In genomic region chr1:21509351-21510112, GRCh38 we compare ENCODE assay signal across 8 cellular contexts. TPM values are rescaled to one million over a fixed set of nuclear protein-coding genes. Genes with fewer than 3 reads are reported as not detected.
DNase-seq lines count a peak whose midpoint lies in the region; ATAC-seq and TF ChIP-seq lines count a peak whose summit lies in the region.

Gene ALPL (plus strand): TSS chr1:21509423. CDS start chr1:21554082, 44,659 bp downstream.

- ATAC-seq in stimulated activated memory B cell treated with anti-CD40 and anti-IgM and Interleukin-4, amounts not matched to agents 10 μg/mL and 1 μg/mL and 100 μg/mL, for 72 hours = peak; percentile 47
- ATAC-seq in HG02840 (IDR thresholded peaks at IDR 0.05; ENCODE audit: low FRiP score, unreplicated experiment) = no peak

- peak within 1 kb of the TSS; percentile 82 to 89 (median 84) for H3K4me3 Mint-ChIP-seq in brain
- peak within 1 kb of the TSS; percentile 81 for H3K4me3 Mint-ChIP-seq in stimulated activated memory B cell treated with anti-CD40 and anti-IgM and Interleukin-4, amounts not matched to agents 10 μg/mL and 1 μg/mL and 100 μg/mL, for 72 hours

- H3K4me1 Mint-ChIP-seq in brain = peaks cover 21% of the 10 kb centered on the region
- peaks cover 28% of the 10 kb centered on the region for H3K4me1 Mint-ChIP-seq in stimulated activated memory B cell treated with anti-CD40 and anti-IgM and Interleukin-4, amounts not matched to agents 10 μg/mL and 1 μg/mL and 100 μg/mL, for 72 hours

- peak within 1 kb of the TSS; percentile 44 to 71 (median 65) for H3K27ac Mint-ChIP-seq in brain
- peak within 1 kb of the TSS; percentile 71 for H3K27ac Mint-ChIP-seq in stimulated activated memory B cell treated with anti-CD40 and anti-IgM and Interleukin-4, amounts not matched to agents 10 μg/mL and 1 μg/mL and 100 μg/mL, for 72 hours

- H3K27me3 Mint-ChIP-seq in brain = peaks cover 29% of the 10 kb centered on the region
- H3K27me3 Mint-ChIP-seq in stimulated activated memory B cell treated with anti-CD40 and anti-IgM and Interleukin-4, amounts not matched to agents 10 μg/mL and 1 μg/mL and 100 μg/mL, for 72 hours = peaks cover 34% of the 10 kb centered on the region

- in situ Hi-C loops in ACHN (cut with HindIII; ENCODE audit: low pct_ligation_motif_present, low pct_unique_long_range_greater_than_20kb, low sequenced_read_pairs) = no loop called here

- H3K9me3 Mint-ChIP-seq in brain = peaks cover 0 to 4% (median 0%) of the 10 kb centered on the region in 5 experiments
- H3K9me3 Mint-ChIP-seq in stimulated activated memory B cell treated with anti-CD40 and anti-IgM and Interleukin-4, amounts not matched to agents 10 μg/mL and 1 μg/mL and 100 μg/mL, for 72 hours = no peaks in the 10 kb centered on the region

- no peak for TF ChIP-seq CTCF in brain (conservative IDR thresholded peaks at IDR 0.05)

- DNase-seq in NCI-H2227 (lab: John Stamatoyannopoulos, UW; ENCODE audit: unreplicated experiment) (peak; percentile 51), NCI-H2227 treated with DMSO at 0.1 percent for 48 hours (lab: John Stamatoyannopoulos, UW) (no peak), left kidney (ENCODE audit: low read depth, low spot score) (peak; percentile 61), ACHN (no peak), HK-2 (ENCODE audit: unreplicated experiment) (no peak)

- no peaks in the 10 kb centered on the region for H3K36me3 Mint-ChIP-seq in brain
- H3K36me3 Mint-ChIP-seq in stimulated activated memory B cell treated with anti-CD40 and anti-IgM and Interleukin-4, amounts not matched to agents 10 μg/mL and 1 μg/mL and 100 μg/mL, for 72 hours = no peaks in the 10 kb centered on the region

RNA-seq across cellular contexts. Expression of gene ALPL, which starts in this region (rescaled TPM):
- polyA plus RNA-seq in brain (ENCODE audit: insufficient read depth, low read depth, low replicate concordance) = 13.8 TPM

Comparison
In these comparisons a context has a peak if more than half of its experiments do, and no peak if none do; other contexts are left out.
1. DNase-seq: peak in NCI-H2227 (single experiment) and left kidney (single experiment); none in NCI-H2227 treated with DMSO at 0.1 percent for 48 hours (single experiment), ACHN (single experiment) and HK-2 (single experiment).